Comparison of ENCODE assay signal across 8 cellular contexts in the genomic region with DNA sequence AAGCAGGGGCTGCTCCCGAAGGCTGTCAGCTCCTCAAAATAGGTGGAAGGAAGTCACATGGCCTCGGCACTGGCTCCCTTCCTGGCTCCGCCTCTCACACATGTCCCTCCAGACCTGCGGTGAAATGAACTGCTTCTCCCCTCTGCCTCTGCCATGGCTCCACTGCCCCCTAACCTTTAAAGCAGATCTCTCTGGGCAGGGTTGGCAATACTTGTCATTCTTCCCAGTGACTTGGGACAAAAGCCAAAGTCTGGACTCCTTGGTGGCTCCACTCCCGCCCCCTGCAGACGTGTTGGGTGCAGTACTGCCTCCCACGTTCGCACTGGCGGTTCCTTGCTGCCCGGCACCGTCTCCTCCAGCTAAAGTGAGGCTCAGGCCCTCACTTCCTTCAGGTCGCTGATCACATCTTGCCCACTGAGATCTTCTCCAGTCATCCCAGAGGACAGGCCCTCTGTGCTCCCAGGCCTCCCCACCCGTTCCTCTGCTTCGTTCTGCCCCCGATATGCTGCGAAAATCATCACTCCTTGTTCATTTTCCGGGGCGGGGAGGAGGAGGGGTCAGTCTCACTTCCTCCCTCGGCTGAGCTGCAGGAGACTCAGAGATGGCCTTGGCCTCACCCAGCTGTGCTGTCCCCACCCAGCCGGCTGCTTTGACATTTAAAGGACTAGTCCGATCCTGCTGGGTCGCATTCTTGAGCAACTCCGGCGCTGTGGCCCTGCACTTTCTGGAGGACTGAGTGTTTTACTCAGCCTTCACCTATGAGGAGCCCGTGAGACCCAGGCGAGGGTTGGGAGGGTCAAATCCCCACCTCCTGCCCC.
A peak's percentile ranks its signal among the peaks of the same experiment; 100 is the strongest.
DNase-seq lines count a peak whose midpoint lies in the region; ATAC-seq and TF ChIP-seq lines count a peak whose summit lies in the region.

No MANE protein-coding gene starts in this region.

- H3K27ac Mint-ChIP-seq in endothelial cell (ENCODE audit: unreplicated experiment), result peak overlapping the region; percentile 52

- TF ChIP-seq CTCF in endothelial cell (IDR thresholded peaks at IDR 0.05; ENCODE audit: unreplicated experiment), result no peak

- H3K36me3 Mint-ChIP-seq in endothelial cell (ENCODE audit: low read depth, unreplicated experiment), result no peaks in the 10 kb centered on the region

- no peaks in the 10 kb centered on the region for H3K27me3 Mint-ChIP-seq in endothelial cell (ENCODE audit: unreplicated experiment)

- H3K4me3 Mint-ChIP-seq in endothelial cell (ENCODE audit: unreplicated experiment), result peak overlapping the region; percentile 83

- H3K4me1 Mint-ChIP-seq in endothelial cell (ENCODE audit: unreplicated experiment), result peaks cover 10% of the 10 kb centered on the region

- DNase-seq in ACHN (peak; percentile 45), NCI-H2081 treated with DMSO at 0.1 percent for 48 hours (lab: John Stamatoyannopoulos, UW) (peak; percentile 7), endothelial cell (ENCODE audit: low spot score) (peak; percentile 39), midbrain (lab: John Stamatoyannopoulos, UW) (peak; percentile 29)
- peak; percentile 56 to 62 for DNase-seq in activated CD4-positive, alpha-beta T cell treated with anti-CD3 and anti-CD28 coated beads, Interleukin-2, amount 50 U/mL, for 48 hours
- DNase-seq in stimulated activated naive CD8-positive, alpha-beta T cell treated with anti-CD3 and anti-CD28 coated beads, Interleukin-15, Interleukin-2, amounts not matched to agents 100 U/mL and 50 U/mL, for 24 hours, result peak; percentile 58

- in situ Hi-C loops in ACHN (cut with HindIII; ENCODE audit: low pct_ligation_motif_present, low pct_unique_long_range_greater_than_20kb, low sequenced_read_pairs), result no loop called here

- H3K9me3 Mint-ChIP-seq in endothelial cell (ENCODE audit: unreplicated experiment), result no peaks in the 10 kb centered on the region

- peak; percentile 60 for TF ChIP-seq POLR2A in GM18505 (IDR thresholded peaks at IDR 0.05; ENCODE audit: borderline replicate concordance, extremely low read depth, insufficient read depth, insufficient read length)

- ATAC-seq in GM18505 (IDR thresholded peaks at IDR 0.05; ENCODE audit: unreplicated experiment), result peak; percentile 66
- peak; percentile 73 for ATAC-seq in HG02885 (IDR thresholded peaks at IDR 0.05; ENCODE audit: poor library complexity, unreplicated experiment)
- peak; percentile 70 for ATAC-seq in stimulated activated naive CD8-positive, alpha-beta T cell treated with anti-CD3 and anti-CD28 coated beads, Interleukin-15, Interleukin-2, amounts not matched to agents 100 U/mL and 50 U/mL, for 24 hours

Comparison
In these comparisons a context has a peak if more than half of its experiments do, and no peak if none do; other contexts are left out.
1. Peak in every context shown above with its lines: DNase-seq and ATAC-seq.
2. DNase-seq: peak in every context shown above with its lines; median percentile 59 in activated CD4-positive, alpha-beta T cell treated with anti-CD3 and anti-CD28 coated beads, Interleukin-2, amount 50 U/mL, for 48 hours; 58 in stimulated activated naive CD8-positive, alpha-beta T cell treated with anti-CD3 and anti-CD28 coated beads, Interleukin-15, Interleukin-2, amounts not matched to agents 100 U/mL and 50 U/mL, for 24 hours; 45 in ACHN; 39 in endothelial cell; 29 in midbrain; 7 in NCI-H2081 treated with DMSO at 0.1 percent for 48 hours.